Comparison of ENCODE assay signal across 1 cellular context in genomic region chr1:151860504-151861187, GRCh38.
TF ChIP-seq lines count a peak whose summit lies in the region.

No MANE protein-coding gene starts in this region.

TF ChIP-seq in IMR-90, 13 proteins besides CTCF, POLR2A, EP300 and RAD21:
- no peak for TF ChIP-seq USF2 (IDR thresholded peaks at IDR 0.05; ENCODE audit: low read depth, low read length)
- TF ChIP-seq CHD1 (IDR thresholded peaks at IDR 0.05; ENCODE audit: low read depth, low read length): no peak
- TF ChIP-seq FOS (IDR thresholded peaks at IDR 0.05; ENCODE audit: low read depth, low read length): no peak
- no peak for TF ChIP-seq RFX5 (IDR thresholded peaks at IDR 0.05; ENCODE audit: low read depth, low read length)
- no peak for TF ChIP-seq CEBPB (IDR thresholded peaks at IDR 0.05; ENCODE audit: low read depth, low read length)
- no peak for TF ChIP-seq MXI1 (IDR thresholded peaks at IDR 0.05; ENCODE audit: borderline replicate concordance, low read depth, low read length)
- TF ChIP-seq MAZ (IDR thresholded peaks at IDR 0.05; ENCODE audit: borderline replicate concordance, low read depth, low read length): no peak
- TF ChIP-seq ELK1 (IDR thresholded peaks at IDR 0.05; ENCODE audit: borderline replicate concordance, low read depth, low read length): no peak
- no peak for TF ChIP-seq MAFK (IDR thresholded peaks at IDR 0.05; ENCODE audit: low read depth, low read length)
- no peak for TF ChIP-seq NFE2L2 (IDR thresholded peaks at IDR 0.05; ENCODE audit: low read depth, low read length)
- no peak for TF ChIP-seq RCOR1 (IDR thresholded peaks at IDR 0.05; ENCODE audit: insufficient replicate concordance, low read length)
- no peak for TF ChIP-seq SMC3 (IDR thresholded peaks at IDR 0.05; ENCODE audit: low read depth, low read length)
- no peak for TF ChIP-seq BHLHE40 (IDR thresholded peaks at IDR 0.05; ENCODE audit: low read depth, low read length)
